ENCODE assay signal across 8 cellular contexts in the genomic region with DNA sequence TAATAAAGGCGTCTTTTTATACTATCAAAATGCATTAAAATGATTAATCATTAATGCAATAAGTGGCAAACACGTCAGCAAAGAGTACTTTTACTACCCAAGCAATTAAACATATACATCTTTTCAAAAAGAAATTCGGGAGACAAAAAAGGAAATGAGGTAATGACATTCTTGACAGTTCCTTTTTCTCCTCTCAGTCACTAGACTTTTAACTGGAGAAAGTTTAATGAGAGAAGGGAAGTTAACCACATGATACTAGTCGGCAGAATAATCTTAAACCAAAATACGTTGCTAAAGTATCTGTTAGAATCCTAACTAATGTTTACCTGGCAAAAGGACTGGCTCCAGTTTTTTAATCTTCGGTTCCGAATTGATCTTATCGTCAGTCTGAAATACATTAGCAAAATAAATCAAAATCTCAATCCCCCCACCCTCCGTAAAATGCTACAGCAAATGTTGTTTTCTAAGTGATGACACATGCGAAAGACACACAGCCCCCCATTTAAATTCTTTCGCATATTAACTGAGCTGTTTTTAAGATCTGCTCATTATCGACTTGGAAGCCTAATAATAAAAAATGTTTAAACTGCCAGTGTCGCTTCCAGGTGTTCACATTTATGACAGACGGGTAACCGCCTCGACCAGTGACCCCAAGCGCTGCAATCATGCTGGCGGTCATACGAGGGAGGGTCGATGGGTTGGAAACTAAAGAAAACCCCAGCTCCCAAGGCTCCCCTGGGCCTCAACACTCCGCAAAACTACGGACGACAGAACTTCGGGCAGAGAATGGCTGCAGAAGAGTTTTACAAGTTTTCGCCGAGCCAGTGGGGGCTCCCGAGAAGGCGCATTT. TPM values are rescaled to one million over a fixed set of nuclear protein-coding genes. Genes with fewer than 3 reads are reported as not detected.
A peak's percentile ranks its signal among the peaks of the same experiment; 100 is the strongest.
DNase-seq lines count a peak whose midpoint lies in the region; ATAC-seq and TF ChIP-seq lines count a peak whose summit lies in the region.

No MANE protein-coding gene starts in this region.

- no peaks in the 10 kb centered on the region for H3K9me3 ChIP-seq in ovary

- TF ChIP-seq CTCF in GM12865 (IDR thresholded peaks at IDR 0.05; ENCODE audit: insufficient read depth, low read depth, low read length, missing control alignments): no peak
- TF ChIP-seq CTCF in VCaP (conservative IDR thresholded peaks at IDR 0.05): no peak
- no peak for TF ChIP-seq CTCF in fibroblast of the aortic adventitia (IDR thresholded peaks at IDR 0.05; ENCODE audit: insufficient read depth, low read length)
- no peak for TF ChIP-seq CTCF in ovary (IDR thresholded peaks at IDR 0.05)

- 4% methylated on average over 24 to 28 of the region's 28 CpGs for WGBS in ovary, 3 donors

- peak overlapping the region; percentile 97 for H3K4me3 ChIP-seq in GM12865 (ENCODE audit: low read depth, low read length)
- peak overlapping the region; percentile 89 for H3K4me3 ChIP-seq in fibroblast of the aortic adventitia (ENCODE audit: low read depth, low read length)
- H3K4me3 ChIP-seq in ovary: peak overlapping the region; percentile 88

- DNase-seq in GM12865 (ENCODE audit: low read depth) (no peak), fibroblast of the aortic adventitia (ENCODE audit: low read depth) (peak; percentile 49), ovary (no peak), NCI-H510A (lab: John Stamatoyannopoulos, UW) (no peak), occipital lobe (lab: John Stamatoyannopoulos, UW) (no peak), NCI-H774 (lab: John Stamatoyannopoulos, UW) (no peak)

- no peak for TF ChIP-seq EP300 in ovary (IDR thresholded peaks at IDR 0.05)

- H3K36me3 ChIP-seq in ovary: no peaks in the 10 kb centered on the region

- H3K27ac ChIP-seq in VCaP (peak overlapping the region; percentile 94), ovary (peak overlapping the region; percentile 75 to 77)

- no peaks in the 10 kb centered on the region for H3K27me3 ChIP-seq in ovary

- peaks cover 6% of the 10 kb centered on the region for H3K4me1 ChIP-seq in ovary (ENCODE audit: insufficient read depth)

- no peak for TF ChIP-seq POLR2A in ovary (IDR thresholded peaks at IDR 0.05)

- intact Hi-C loops in ovary (cut with DNase I): no loop called here

- peak; percentile 9 for ATAC-seq in HG03280 (IDR thresholded peaks at IDR 0.05; ENCODE audit: unreplicated experiment)

RNA-seq across cellular contexts. Expression of a gene that starts 0.8 kb away (rescaled TPM):
- 16.2 and 21.3 TPM in 2 replicates for total RNA-seq in fibroblast of the aortic adventitia (ENCODE audit: low replicate concordance)
- total RNA-seq in ovary: 10 to 100 TPM; 14.4 to 35.8 (median 25.6) TPM
- 10 to 100 TPM; 14.1 to 23.4 TPM for polyA plus RNA-seq in ovary
- total RNA-seq in occipital lobe: 13.4 TPM
